9 cellular contexts compared by ENCODE assay signal in genomic region chr18:107947-108664, GRCh38. TPM values are rescaled to one million over a fixed set of nuclear protein-coding genes. Genes with fewer than 3 reads are reported as not detected.
DNase-seq lines count a peak whose midpoint lies in the region; ATAC-seq and TF ChIP-seq lines count a peak whose summit lies in the region.
"Not testable (repeated sequence)": the region's sequence is repeated elsewhere in the genome, so short reads cannot be mapped to it uniquely, and the experiment has no call there.
"Had no signal": no experiment of that assay in that cellular context is flagged by ENCODE, and none has a peak within 500 bp of the region (broad histone marks: within the 10 kb centered on the region; RNA-seq: fewer than 3 reads in every experiment).

No MANE protein-coding gene starts in this region.

- H3K4me3 Mint-ChIP-seq in T-helper 2 cell treated with Interferon-gamma antibody and Interleukin-4, amounts not matched to agents 5 μg/mL and 100 μg/mL, for 36 hours; naive thymus-derived CD4-positive, alpha-beta T cell: not testable (repeated sequence)
- peak overlapping the region; percentile 56 for H3K4me3 Mint-ChIP-seq in endothelial cell (ENCODE audit: unreplicated experiment)

- H3K27ac Mint-ChIP-seq in T-helper 2 cell treated with Interferon-gamma antibody and Interleukin-4, amounts not matched to agents 5 μg/mL and 100 μg/mL, for 36 hours; naive thymus-derived CD4-positive, alpha-beta T cell: not testable (repeated sequence)
- peak overlapping the region; percentile 7 for H3K27ac Mint-ChIP-seq in endothelial cell (ENCODE audit: unreplicated experiment)

- H3K4me3 ChIP-seq in naive thymus-derived CD4-positive, alpha-beta T cell (ENCODE audit: low read length), result not testable (repeated sequence)

- not testable (repeated sequence) for H3K4me1 ChIP-seq in naive thymus-derived CD4-positive, alpha-beta T cell (ENCODE audit: control insufficient read depth in 2 of 2, insufficient read depth in 2 of 2, low read length in 2 of 2)

- H3K27me3 ChIP-seq in naive thymus-derived CD4-positive, alpha-beta T cell (ENCODE audit: control insufficient read depth in 2 of 2, insufficient read depth in 2 of 2, low read length in 2 of 2), result not testable (repeated sequence)

- not testable (repeated sequence) for TF ChIP-seq CTCF in endothelial cell (IDR thresholded peaks at IDR 0.05; ENCODE audit: unreplicated experiment)

- H3K9me3 Mint-ChIP-seq in T-helper 2 cell treated with Interferon-gamma antibody and Interleukin-4, amounts not matched to agents 5 μg/mL and 100 μg/mL, for 36 hours, result peaks cover 32% of the 10 kb centered on the region
- H3K9me3 Mint-ChIP-seq in endothelial cell (ENCODE audit: unreplicated experiment), result peaks cover 43% of the 10 kb centered on the region
- peaks cover 16 to 38% (median 30%) of the 10 kb centered on the region in 11 donors for H3K9me3 Mint-ChIP-seq in naive thymus-derived CD4-positive, alpha-beta T cell

- peak; percentile 52 for DNase-seq in T-helper 2 cell treated with Interferon-gamma antibody and Interleukin-4, amounts not matched to agents 5 μg/mL and 100 μg/mL, for 36 hours (ENCODE audit: low spot score)
- not testable (repeated sequence) for DNase-seq in endothelial cell (ENCODE audit: low spot score)
- peak in 1 of 9 donors; percentile 62 for DNase-seq in naive thymus-derived CD4-positive, alpha-beta T cell

- H3K9me3 ChIP-seq in naive thymus-derived CD4-positive, alpha-beta T cell (ENCODE audit: control insufficient read depth in 2 of 3, low read length in 3 of 3), result not testable (repeated sequence)

- H3K4me1 Mint-ChIP-seq in T-helper 2 cell treated with Interferon-gamma antibody and Interleukin-4, amounts not matched to agents 5 μg/mL and 100 μg/mL, for 36 hours (ENCODE audit: low read depth), result not testable (repeated sequence)
- H3K4me1 Mint-ChIP-seq in endothelial cell (ENCODE audit: unreplicated experiment), result peaks cover 15% of the 10 kb centered on the region
- peaks cover 4 to 14% (median 7%) of the 10 kb centered on the region in 7 donors for H3K4me1 Mint-ChIP-seq in naive thymus-derived CD4-positive, alpha-beta T cell

- not testable (repeated sequence) for H3K27me3 Mint-ChIP-seq in T-helper 2 cell treated with Interferon-gamma antibody and Interleukin-4, amounts not matched to agents 5 μg/mL and 100 μg/mL, for 36 hours (ENCODE audit: low read depth); naive thymus-derived CD4-positive, alpha-beta T cell
- peaks cover 42% of the 10 kb centered on the region for H3K27me3 Mint-ChIP-seq in endothelial cell (ENCODE audit: unreplicated experiment)

- not testable (repeated sequence) for H3K36me3 Mint-ChIP-seq in T-helper 2 cell treated with Interferon-gamma antibody and Interleukin-4, amounts not matched to agents 5 μg/mL and 100 μg/mL, for 36 hours (ENCODE audit: low read depth)
- H3K36me3 Mint-ChIP-seq in endothelial cell (ENCODE audit: low read depth, unreplicated experiment), result peaks cover 31% of the 10 kb centered on the region
- peaks cover 0 to 26% (median 0%) of the 10 kb centered on the region in 5 donors for H3K36me3 Mint-ChIP-seq in naive thymus-derived CD4-positive, alpha-beta T cell

- POLR2A ChIA-PET in naive thymus-derived CD4-positive, alpha-beta T cell (lab: Charles Lee), result not testable (repeated sequence)

- intact Hi-C loops in naive thymus-derived CD4-positive, alpha-beta T cell (cut with micrococcal nuclease), result loop anchor here in 1 of 2 donors (5.0 kb wide), 1 partner anchor 369 kb away; no protein-coding TSS in a partner anchor

- CTCF ChIA-PET in naive thymus-derived CD4-positive, alpha-beta T cell (lab: Charles Lee), result not testable (repeated sequence)

- ATAC-seq in GM19025 (IDR thresholded peaks at IDR 0.05; ENCODE audit: low read depth, unreplicated experiment) (peak; percentile 35), GM21717 (IDR thresholded peaks at IDR 0.05; ENCODE audit: unreplicated experiment) (peak; percentile 51), HG02943 (IDR thresholded peaks at IDR 0.05; ENCODE audit: low read depth, unreplicated experiment) (peak; percentile 48), HG03354 (IDR thresholded peaks at IDR 0.05; ENCODE audit: poor library complexity, severe bottlenecking, unreplicated experiment) (peak; percentile 52)
- ATAC-seq in naive thymus-derived CD4-positive, alpha-beta T cell, result peak; percentile 56

- not testable (repeated sequence) for H3K27ac ChIP-seq in naive thymus-derived CD4-positive, alpha-beta T cell (ENCODE audit: low read depth, low read length)

- H3K36me3 ChIP-seq in naive thymus-derived CD4-positive, alpha-beta T cell (ENCODE audit: control insufficient read depth in 2 of 3, insufficient read depth in 3 of 3, low read length in 3 of 3), result not testable (repeated sequence)

RNA-seq across cellular contexts. Expression of gene USP14, which starts 50.3 kb away (rescaled TPM):
- total RNA-seq in endothelial cell (ENCODE audit: unreplicated experiment), result 60.1 TPM
- 10 to 100 TPM; 39.2 to 70.6 (median 43.5) TPM for total RNA-seq in naive thymus-derived CD4-positive, alpha-beta T cell
- 10 to 100 TPM; 34.0 to 54.6 TPM for polyA plus RNA-seq in naive thymus-derived CD4-positive, alpha-beta T cell

RNA-seq across cellular contexts. Expression of gene TUBB8B, which starts 58.7 kb away (rescaled TPM):
- total RNA-seq in endothelial cell (ENCODE audit: unreplicated experiment), result 1.4 TPM
- not detected for total RNA-seq in naive thymus-derived CD4-positive, alpha-beta T cell
- not detected for polyA plus RNA-seq in naive thymus-derived CD4-positive, alpha-beta T cell
- total RNA-seq: cardiac septum, myocyte had no signal
